1 cellular context compared by ENCODE assay signal in genomic region chr22:32265882-32266767, GRCh38.
TF ChIP-seq lines count a peak whose summit lies in the region.

No MANE protein-coding gene starts in this region.

TF ChIP-seq in endothelial cell of umbilical vein, 7 proteins besides CTCF, POLR2A, EP300 and RAD21:
- TF ChIP-seq POLR2AphosphoS5 (IDR thresholded peaks at IDR 0.05; ENCODE audit: insufficient read depth, low read depth, low read length) (no peak), GATA2 (IDR thresholded peaks at IDR 0.05; ENCODE audit: insufficient read depth, insufficient read length, low read depth, low read length) (no peak), EZH2 (IDR thresholded peaks at IDR 0.05; ENCODE audit: borderline replicate concordance, low read depth, low read length, severe bottlenecking) (no peak), MAX (IDR thresholded peaks at IDR 0.05; ENCODE audit: insufficient read depth, insufficient read length) (no peak), MYC (IDR thresholded peaks at IDR 0.05; ENCODE audit: low read depth, low read length) (no peak), JUN (IDR thresholded peaks at IDR 0.05; ENCODE audit: borderline replicate concordance, insufficient read depth, insufficient read length, low read depth) (no peak), FOS (IDR thresholded peaks at IDR 0.05; ENCODE audit: borderline replicate concordance, insufficient read depth, low read length) (no peak)
TF ChIP-seq in endothelial cell of umbilical vein: peak in this region for 0.
